1 cellular context compared by ENCODE assay signal in genomic region chr13:100088648-100089601, GRCh38.
TF ChIP-seq lines count a peak whose summit lies in the region.

A gene with protein sequence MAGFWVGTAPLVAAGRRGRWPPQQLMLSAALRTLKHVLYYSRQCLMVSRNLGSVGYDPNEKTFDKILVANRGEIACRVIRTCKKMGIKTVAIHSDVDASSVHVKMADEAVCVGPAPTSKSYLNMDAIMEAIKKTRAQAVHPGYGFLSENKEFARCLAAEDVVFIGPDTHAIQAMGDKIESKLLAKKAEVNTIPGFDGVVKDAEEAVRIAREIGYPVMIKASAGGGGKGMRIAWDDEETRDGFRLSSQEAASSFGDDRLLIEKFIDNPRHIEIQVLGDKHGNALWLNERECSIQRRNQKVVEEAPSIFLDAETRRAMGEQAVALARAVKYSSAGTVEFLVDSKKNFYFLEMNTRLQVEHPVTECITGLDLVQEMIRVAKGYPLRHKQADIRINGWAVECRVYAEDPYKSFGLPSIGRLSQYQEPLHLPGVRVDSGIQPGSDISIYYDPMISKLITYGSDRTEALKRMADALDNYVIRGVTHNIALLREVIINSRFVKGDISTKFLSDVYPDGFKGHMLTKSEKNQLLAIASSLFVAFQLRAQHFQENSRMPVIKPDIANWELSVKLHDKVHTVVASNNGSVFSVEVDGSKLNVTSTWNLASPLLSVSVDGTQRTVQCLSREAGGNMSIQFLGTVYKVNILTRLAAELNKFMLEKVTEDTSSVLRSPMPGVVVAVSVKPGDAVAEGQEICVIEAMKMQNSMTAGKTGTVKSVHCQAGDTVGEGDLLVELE (plus strand): TSS chr13:100089093. CDS start chr13:100089121, 28 bp downstream.

TF ChIP-seq in HepG2, 621 proteins besides CTCF, POLR2A, EP300 and RAD21 (continued from another document and continues in another):
- TF ChIP-seq HBP1 (CRISPR knock-in tag; IDR thresholded peaks at IDR 0.05; ENCODE audit: low read depth) = peak; percentile 50; the same call in 1 of the 2 replicates
- no peak for TF ChIP-seq ZNF20 (CRISPR knock-in tag; IDR thresholded peaks at IDR 0.05)
- peak; percentile 92 for TF ChIP-seq SALL1 (CRISPR knock-in tag; IDR thresholded peaks at IDR 0.05)
- TF ChIP-seq ZNF335 (CRISPR knock-in tag; IDR thresholded peaks at IDR 0.05) = no peak
- peak; percentile 97 for TF ChIP-seq UBTF (CRISPR knock-in tag; IDR thresholded peaks at IDR 0.05)
- TF ChIP-seq SATB2 (CRISPR knock-in tag; IDR thresholded peaks at IDR 0.05) = no peak
- peak; percentile 56 for TF ChIP-seq ZNF883 (CRISPR knock-in tag; IDR thresholded peaks at IDR 0.05; ENCODE audit: not compliant biosample characterization)
- no peak for TF ChIP-seq PAF1 (CRISPR knock-in tag; IDR thresholded peaks at IDR 0.05)
- peak; percentile 82; the same call in 1 of the 2 replicates for TF ChIP-seq ZNF337 (CRISPR knock-in tag; IDR thresholded peaks at IDR 0.05; ENCODE audit: borderline replicate concordance, low read depth)
- TF ChIP-seq, protein P1, sequence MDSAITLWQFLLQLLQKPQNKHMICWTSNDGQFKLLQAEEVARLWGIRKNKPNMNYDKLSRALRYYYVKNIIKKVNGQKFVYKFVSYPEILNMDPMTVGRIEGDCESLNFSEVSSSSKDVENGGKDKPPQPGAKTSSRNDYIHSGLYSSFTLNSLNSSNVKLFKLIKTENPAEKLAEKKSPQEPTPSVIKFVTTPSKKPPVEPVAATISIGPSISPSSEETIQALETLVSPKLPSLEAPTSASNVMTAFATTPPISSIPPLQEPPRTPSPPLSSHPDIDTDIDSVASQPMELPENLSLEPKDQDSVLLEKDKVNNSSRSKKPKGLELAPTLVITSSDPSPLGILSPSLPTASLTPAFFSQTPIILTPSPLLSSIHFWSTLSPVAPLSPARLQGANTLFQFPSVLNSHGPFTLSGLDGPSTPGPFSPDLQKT (CRISPR knock-in tag; IDR thresholded peaks at IDR 0.05; ENCODE audit: borderline replicate concordance) = no peak
- TF ChIP-seq, protein P2, sequence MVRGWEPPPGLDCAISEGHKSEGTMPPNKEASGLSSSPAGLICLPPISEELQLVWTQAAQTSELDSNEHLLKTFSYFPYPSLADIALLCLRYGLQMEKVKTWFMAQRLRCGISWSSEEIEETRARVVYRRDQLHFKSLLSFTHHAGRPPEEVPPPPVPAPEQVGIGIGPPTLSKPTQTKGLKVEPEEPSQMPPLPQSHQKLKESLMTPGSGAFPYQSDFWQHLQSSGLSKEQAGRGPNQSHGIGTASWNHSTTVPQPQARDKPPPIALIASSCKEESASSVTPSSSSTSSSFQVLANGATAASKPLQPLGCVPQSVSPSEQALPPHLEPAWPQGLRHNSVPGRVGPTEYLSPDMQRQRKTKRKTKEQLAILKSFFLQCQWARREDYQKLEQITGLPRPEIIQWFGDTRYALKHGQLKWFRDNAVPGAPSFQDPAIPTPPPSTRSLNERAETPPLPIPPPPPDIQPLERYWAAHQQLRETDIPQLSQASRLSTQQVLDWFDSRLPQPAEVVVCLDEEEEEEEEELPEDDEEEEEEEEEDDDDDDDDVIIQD (CRISPR knock-in tag; IDR thresholded peaks at IDR 0.05; ENCODE audit: low read depth) = peak; percentile 81; the same call in 1 of the 2 replicates
- peak; percentile 77 for TF ChIP-seq RXRB (CRISPR knock-in tag; IDR thresholded peaks at IDR 0.05; ENCODE audit: borderline replicate concordance)
- peak; percentile 70 for TF ChIP-seq ZNF761 (CRISPR knock-in tag; conservative IDR thresholded peaks at IDR 0.05)
- TF ChIP-seq, protein P3, sequence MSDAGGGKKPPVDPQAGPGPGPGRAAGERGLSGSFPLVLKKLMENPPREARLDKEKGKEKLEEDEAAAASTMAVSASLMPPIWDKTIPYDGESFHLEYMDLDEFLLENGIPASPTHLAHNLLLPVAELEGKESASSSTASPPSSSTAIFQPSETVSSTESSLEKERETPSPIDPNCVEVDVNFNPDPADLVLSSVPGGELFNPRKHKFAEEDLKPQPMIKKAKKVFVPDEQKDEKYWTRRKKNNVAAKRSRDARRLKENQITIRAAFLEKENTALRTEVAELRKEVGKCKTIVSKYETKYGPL (CRISPR knock-in tag; IDR thresholded peaks at IDR 0.05) = 0 out of 2 replicates have a peak, but pooled peaks have one; percentile 2
- TF ChIP-seq NFE2 (CRISPR knock-in tag; IDR thresholded peaks at IDR 0.05) = no peak
- TF ChIP-seq, protein P4, sequence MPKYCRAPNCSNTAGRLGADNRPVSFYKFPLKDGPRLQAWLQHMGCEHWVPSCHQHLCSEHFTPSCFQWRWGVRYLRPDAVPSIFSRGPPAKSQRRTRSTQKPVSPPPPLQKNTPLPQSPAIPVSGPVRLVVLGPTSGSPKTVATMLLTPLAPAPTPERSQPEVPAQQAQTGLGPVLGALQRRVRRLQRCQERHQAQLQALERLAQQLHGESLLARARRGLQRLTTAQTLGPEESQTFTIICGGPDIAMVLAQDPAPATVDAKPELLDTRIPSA (CRISPR knock-in tag; IDR thresholded peaks at IDR 0.05; ENCODE audit: borderline replicate concordance) = 0 out of 2 replicates have a peak, but pooled peaks have one; percentile 57
- TF ChIP-seq ZNF251 (CRISPR knock-in tag; IDR thresholded peaks at IDR 0.05) = 0 out of 2 replicates have a peak, but pooled peaks have one; percentile 33
- TF ChIP-seq REXO4 (CRISPR knock-in tag; IDR thresholded peaks at IDR 0.05; ENCODE audit: borderline replicate concordance) = no peak
- TF ChIP-seq YEATS2 (CRISPR knock-in tag; IDR thresholded peaks at IDR 0.05; ENCODE audit: borderline replicate concordance) = peak; percentile 55; the same call in 1 of the 2 replicates
- peak; percentile 79 for TF ChIP-seq SP2 (CRISPR knock-in tag; IDR thresholded peaks at IDR 0.05)
- TF ChIP-seq ZNF260 (CRISPR knock-in tag; IDR thresholded peaks at IDR 0.05; ENCODE audit: borderline replicate concordance, low read depth) = no peak
- TF ChIP-seq GTF3A (CRISPR knock-in tag; conservative IDR thresholded peaks at IDR 0.05) = peak; percentile 89
- TF ChIP-seq ADNP (CRISPR knock-in tag; IDR thresholded peaks at IDR 0.05) = 0 out of 2 replicates have a peak, but pooled peaks have one; percentile 14
- TF ChIP-seq NFE2L2 (IDR thresholded peaks at IDR 0.05; ENCODE audit: low read length) = no peak
- 0 out of 2 replicates have a peak, but pooled peaks have one; percentile 43 for TF ChIP-seq CBFB (CRISPR knock-in tag; IDR thresholded peaks at IDR 0.05)
- no peak for TF ChIP-seq CEBPG (CRISPR knock-in tag; IDR thresholded peaks at IDR 0.05)
- TF ChIP-seq ISL2 (CRISPR knock-in tag; IDR thresholded peaks at IDR 0.05) = peak; percentile 63; the same call in 1 of the 2 replicates
- 0 out of 2 replicates have a peak, but pooled peaks have one; percentile 86 for TF ChIP-seq CAMTA2 (CRISPR knock-in tag; IDR thresholded peaks at IDR 0.05; ENCODE audit: borderline replicate concordance)
- peak; percentile 13; the same call in 1 of the 2 replicates for TF ChIP-seq FOXM1 (CRISPR knock-in tag; IDR thresholded peaks at IDR 0.05)
- no peak for TF ChIP-seq ZNF619 (CRISPR knock-in tag; IDR thresholded peaks at IDR 0.05)
- TF ChIP-seq ZNF326 (CRISPR knock-in tag; IDR thresholded peaks at IDR 0.05; ENCODE audit: borderline replicate concordance) = no peak
- peak; percentile 86 for TF ChIP-seq HOXA5 (CRISPR knock-in tag; IDR thresholded peaks at IDR 0.05)
- TF ChIP-seq ZNF331 (CRISPR knock-in tag; IDR thresholded peaks at IDR 0.05) = peak; percentile 66
- TF ChIP-seq, protein P5, sequence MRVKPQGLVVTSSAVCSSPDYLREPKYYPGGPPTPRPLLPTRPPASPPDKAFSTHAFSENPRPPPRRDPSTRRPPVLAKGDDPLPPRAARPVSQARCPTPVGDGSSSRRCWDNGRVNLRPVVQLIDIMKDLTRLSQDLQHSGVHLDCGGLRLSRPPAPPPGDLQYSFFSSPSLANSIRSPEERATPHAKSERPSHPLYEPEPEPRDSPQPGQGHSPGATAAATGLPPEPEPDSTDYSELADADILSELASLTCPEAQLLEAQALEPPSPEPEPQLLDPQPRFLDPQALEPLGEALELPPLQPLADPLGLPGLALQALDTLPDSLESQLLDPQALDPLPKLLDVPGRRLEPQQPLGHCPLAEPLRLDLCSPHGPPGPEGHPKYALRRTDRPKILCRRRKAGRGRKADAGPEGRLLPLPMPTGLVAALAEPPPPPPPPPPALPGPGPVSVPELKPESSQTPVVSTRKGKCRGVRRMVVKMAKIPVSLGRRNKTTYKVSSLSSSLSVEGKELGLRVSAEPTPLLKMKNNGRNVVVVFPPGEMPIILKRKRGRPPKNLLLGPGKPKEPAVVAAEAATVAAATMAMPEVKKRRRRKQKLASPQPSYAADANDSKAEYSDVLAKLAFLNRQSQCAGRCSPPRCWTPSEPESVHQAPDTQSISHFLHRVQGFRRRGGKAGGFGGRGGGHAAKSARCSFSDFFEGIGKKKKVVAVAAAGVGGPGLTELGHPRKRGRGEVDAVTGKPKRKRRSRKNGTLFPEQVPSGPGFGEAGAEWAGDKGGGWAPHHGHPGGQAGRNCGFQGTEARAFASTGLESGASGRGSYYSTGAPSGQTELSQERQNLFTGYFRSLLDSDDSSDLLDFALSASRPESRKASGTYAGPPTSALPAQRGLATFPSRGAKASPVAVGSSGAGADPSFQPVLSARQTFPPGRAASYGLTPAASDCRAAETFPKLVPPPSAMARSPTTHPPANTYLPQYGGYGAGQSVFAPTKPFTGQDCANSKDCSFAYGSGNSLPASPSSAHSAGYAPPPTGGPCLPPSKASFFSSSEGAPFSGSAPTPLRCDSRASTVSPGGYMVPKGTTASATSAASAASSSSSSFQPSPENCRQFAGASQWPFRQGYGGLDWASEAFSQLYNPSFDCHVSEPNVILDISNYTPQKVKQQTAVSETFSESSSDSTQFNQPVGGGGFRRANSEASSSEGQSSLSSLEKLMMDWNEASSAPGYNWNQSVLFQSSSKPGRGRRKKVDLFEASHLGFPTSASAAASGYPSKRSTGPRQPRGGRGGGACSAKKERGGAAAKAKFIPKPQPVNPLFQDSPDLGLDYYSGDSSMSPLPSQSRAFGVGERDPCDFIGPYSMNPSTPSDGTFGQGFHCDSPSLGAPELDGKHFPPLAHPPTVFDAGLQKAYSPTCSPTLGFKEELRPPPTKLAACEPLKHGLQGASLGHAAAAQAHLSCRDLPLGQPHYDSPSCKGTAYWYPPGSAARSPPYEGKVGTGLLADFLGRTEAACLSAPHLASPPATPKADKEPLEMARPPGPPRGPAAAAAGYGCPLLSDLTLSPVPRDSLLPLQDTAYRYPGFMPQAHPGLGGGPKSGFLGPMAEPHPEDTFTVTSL (CRISPR knock-in tag; IDR thresholded peaks at IDR 0.05; ENCODE audit: borderline replicate concordance) = no peak
- TF ChIP-seq, protein P6, sequence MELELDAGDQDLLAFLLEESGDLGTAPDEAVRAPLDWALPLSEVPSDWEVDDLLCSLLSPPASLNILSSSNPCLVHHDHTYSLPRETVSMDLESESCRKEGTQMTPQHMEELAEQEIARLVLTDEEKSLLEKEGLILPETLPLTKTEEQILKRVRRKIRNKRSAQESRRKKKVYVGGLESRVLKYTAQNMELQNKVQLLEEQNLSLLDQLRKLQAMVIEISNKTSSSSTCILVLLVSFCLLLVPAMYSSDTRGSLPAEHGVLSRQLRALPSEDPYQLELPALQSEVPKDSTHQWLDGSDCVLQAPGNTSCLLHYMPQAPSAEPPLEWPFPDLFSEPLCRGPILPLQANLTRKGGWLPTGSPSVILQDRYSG (CRISPR knock-in tag; IDR thresholded peaks at IDR 0.05) = no peak; the same call in 1 of the 2 replicates
- TF ChIP-seq SAP130 (CRISPR knock-in tag; IDR thresholded peaks at IDR 0.05; ENCODE audit: low read depth) = peak; percentile 87
- no peak for TF ChIP-seq FOXK2 (IDR thresholded peaks at IDR 0.05)
- peak; percentile 88; the same call in 1 of the 2 replicates for TF ChIP-seq ZNF441 (CRISPR knock-in tag; IDR thresholded peaks at IDR 0.05; ENCODE audit: borderline replicate concordance)
- TF ChIP-seq ZIK1 (CRISPR knock-in tag; IDR thresholded peaks at IDR 0.05; ENCODE audit: borderline replicate concordance, low read depth) = no peak
- TF ChIP-seq ZNF614 (CRISPR knock-in tag; IDR thresholded peaks at IDR 0.05; ENCODE audit: borderline replicate concordance) = 0 out of 2 replicates have a peak, but pooled peaks have one; percentile 64
- no peak for TF ChIP-seq ZNF709 (CRISPR knock-in tag; IDR thresholded peaks at IDR 0.05)
- TF ChIP-seq ZNF362 (CRISPR knock-in tag; IDR thresholded peaks at IDR 0.05; ENCODE audit: borderline replicate concordance) = 0 out of 2 replicates have a peak, but pooled peaks have one; percentile 50
- TF ChIP-seq ZFP37 (CRISPR knock-in tag; IDR thresholded peaks at IDR 0.05; ENCODE audit: borderline replicate concordance) = 0 out of 2 replicates have a peak, but pooled peaks have one; percentile 79
